9 cellular contexts compared by ENCODE assay signal in the genomic region with DNA sequence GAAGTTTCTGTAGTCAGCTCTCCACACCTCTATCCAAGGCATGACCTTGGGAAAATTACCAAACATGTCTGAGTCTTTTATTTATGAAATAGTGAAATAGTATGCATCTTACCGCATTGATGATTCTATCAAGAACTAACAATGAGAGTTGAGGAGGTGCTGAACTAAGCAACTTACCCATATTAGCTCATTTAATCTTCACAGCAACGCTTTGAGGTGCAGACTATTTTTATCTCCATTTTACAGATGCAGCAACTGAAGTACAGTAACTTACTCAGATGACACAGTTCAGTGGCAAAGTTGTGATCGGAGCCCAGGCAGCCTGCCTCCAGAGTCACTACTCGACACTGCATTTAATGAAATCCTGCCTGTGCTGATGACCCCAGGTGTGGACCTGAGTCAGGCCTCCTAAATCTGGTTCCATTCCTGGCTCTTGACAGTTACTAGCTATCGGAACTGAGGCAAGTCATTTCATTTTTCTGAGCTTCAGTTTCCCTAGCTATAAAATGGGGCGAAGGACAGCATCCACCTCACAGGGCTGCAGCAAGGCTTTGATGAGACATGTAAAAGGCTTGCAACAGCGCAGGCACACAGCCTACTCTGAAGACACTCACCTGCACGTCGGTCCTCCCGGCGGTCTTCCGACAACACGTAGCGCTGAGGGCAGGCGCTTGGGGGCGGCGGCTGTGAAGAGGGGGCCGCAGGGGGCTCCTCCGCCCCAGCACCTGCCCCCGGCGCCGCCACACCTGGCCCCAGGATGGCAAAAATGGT. TPM values are rescaled to one million over a fixed set of nuclear protein-coding genes. Genes with fewer than 3 reads are reported as not detected.
DNase-seq lines count a peak whose midpoint lies in the region; TF ChIP-seq lines count a peak whose summit lies in the region.
"Had no signal": no experiment of that assay in that cellular context is flagged by ENCODE, and none has a peak within 500 bp of the region (broad histone marks: within the 10 kb centered on the region; RNA-seq: fewer than 3 reads in every experiment).

No MANE protein-coding gene starts in this region.

- 45 to 73% methylated on average over 7 to 22 of the region's 22 CpGs for WGBS in lower leg skin, 2 donors

- H3K4me3 ChIP-seq in HAP-1 (peak overlapping the region; percentile 53), fibroblast of mammary gland (ENCODE audit: control insufficient read depth, low read depth, low read length) (peak overlapping the region; percentile 43), skeletal muscle satellite cell (ENCODE audit: low read length) (peak overlapping the region; percentile 96), lower leg skin (ENCODE audit: low read depth, poor library complexity, severe bottlenecking) (no peak overlapping the region)

- H3K36me3 ChIP-seq in HAP-1 (replicated peaks) (peaks cover 16% of the 10 kb centered on the region), skeletal muscle satellite cell (ENCODE audit: insufficient read depth, low read length) (peaks cover 9% of the 10 kb centered on the region)

- TF ChIP-seq POLR2A in lower leg skin (IDR thresholded peaks at IDR 0.05): no peak

- H3K4me2 ChIP-seq in skeletal muscle satellite cell (ENCODE audit: low read length): peak overlapping the region; percentile 96

- in situ Hi-C loops in HAP-1 (cut with MboI; ENCODE audit: low sequenced_read_pairs): no loop called here

- H3K9me3 ChIP-seq in HAP-1 (no peaks in the 10 kb centered on the region), skeletal muscle satellite cell (replicated peaks; ENCODE audit: low read length) (no peaks in the 10 kb centered on the region)

- H3K9ac ChIP-seq in skeletal muscle satellite cell (ENCODE audit: low read depth, low read length): no peak overlapping the region

- peaks cover 6% of the 10 kb centered on the region for H3K4me1 ChIP-seq in HAP-1
- H3K4me1 ChIP-seq in skeletal muscle satellite cell (ENCODE audit: control insufficient read depth, insufficient read depth, low read length): peaks cover 13% of the 10 kb centered on the region

- H3K27me3 ChIP-seq in HAP-1 (ENCODE audit: low read depth) (no peaks in the 10 kb centered on the region), skeletal muscle satellite cell (ENCODE audit: control insufficient read depth, insufficient read depth, low read length) (no peaks in the 10 kb centered on the region)

- intact Hi-C loops in lower leg skin (cut with DNase I; ENCODE audit: low total_unique reads): no loop called here

- TF ChIP-seq CTCF in VCaP (conservative IDR thresholded peaks at IDR 0.05) (no peak), fibroblast of mammary gland (conservative IDR thresholded peaks at IDR 0.05; ENCODE audit: control insufficient read depth, insufficient read depth, low read depth, low read length) (no peak), lower leg skin (IDR thresholded peaks at IDR 0.05) (no peak)

- peak overlapping the region; percentile 82; the same call in 1 of the 2 replicates for H3K27ac ChIP-seq in VCaP

- DNase-seq in HAP-1 (ENCODE audit: low spot score in 2 of 2) (no peak), fibroblast of mammary gland (ENCODE audit: low read depth) (no peak), lower leg skin (ENCODE audit: low spot score in 2 of 2) (no peak), NCI-H2029 (lab: John Stamatoyannopoulos, UW) (no peak), NCI-H1694 (lab: John Stamatoyannopoulos, UW) (no peak)
- no peak for DNase-seq in stimulated activated CD4-positive, alpha-beta T cell treated with anti-CD3 and anti-CD28 coated beads, Interleukin-4, amount 100 ng/mL, for 24 hours

RNA-seq across cellular contexts. Expression of a gene that starts 1.6 kb away (rescaled TPM):
- total RNA-seq in skeletal muscle satellite cell (2012; rRNA removed): 1.0 and 2.2 TPM in 2 replicates
- total RNA-seq in lower leg skin: 1 to 10 TPM; 2.0 to 8.0 (median 7.2) TPM

RNA-seq across cellular contexts. Expression of a gene that starts 13.7 kb away (rescaled TPM):
- total RNA-seq in skeletal muscle satellite cell (2012; rRNA removed): not detected in 2 replicates
- not detected for total RNA-seq in lower leg skin
- total RNA-seq: mesenteric fat pad had no signal

RNA-seq across cellular contexts. Expression of a gene that starts 14.9 kb away (rescaled TPM):
- 18.3 and 24.2 TPM in 2 replicates for total RNA-seq in skeletal muscle satellite cell (2012; rRNA removed)
- 10 to 100 TPM; 38.9 to 44.0 (median 42.8) TPM for total RNA-seq in lower leg skin

RNA-seq across cellular contexts. Expression of a gene that starts 36.7 kb away (rescaled TPM):
- not detected in 2 replicates for total RNA-seq in skeletal muscle satellite cell (2012; rRNA removed)
- total RNA-seq in lower leg skin: under 1 TPM in 1 of 4 donors, not detected in 3; 0.12 TPM
- total RNA-seq: mesenteric fat pad had no signal

RNA-seq across cellular contexts. Expression of a gene that starts 37.9 kb away (rescaled TPM):
- total RNA-seq in skeletal muscle satellite cell (2012; rRNA removed): 40.3 and 45.2 TPM in 2 replicates
- 10 to 100 TPM; 30.3 to 62.8 (median 46.6) TPM for total RNA-seq in lower leg skin
